8 cellular contexts compared by ENCODE assay signal in genomic region chr2:71277536-71278103, GRCh38. TPM values are rescaled to one million over a fixed set of nuclear protein-coding genes. Genes with fewer than 3 reads are reported as not detected.
DNase-seq lines count a peak whose midpoint lies in the region; ATAC-seq and TF ChIP-seq lines count a peak whose summit lies in the region.

No MANE protein-coding gene starts in this region.

- no peak overlapping the region for H2BK120ac ChIP-seq in mesendoderm (ENCODE audit: low read depth, low read length)

- no peak overlapping the region for H2BK15ac ChIP-seq in mesendoderm (replicated peaks; ENCODE audit: low read depth)

- H3K56ac ChIP-seq in mesendoderm (ENCODE audit: low read length), result peak overlapping the region; percentile 35

- no peak overlapping the region for H3K18ac ChIP-seq in mesendoderm (ENCODE audit: low read length)

- H4K5ac ChIP-seq in mesendoderm (ENCODE audit: low read length), result no peak overlapping the region

- H3K4me1 ChIP-seq in endocrine pancreas (ENCODE audit: control insufficient read depth, insufficient read depth, low read length), result no peaks in the 10 kb centered on the region
- H3K4me1 ChIP-seq in mesendoderm (ENCODE audit: control insufficient read depth, low read depth, low read length), result no peaks in the 10 kb centered on the region
- peaks cover 0 to 19% of the 10 kb centered on the region in 2 donors for H3K4me1 ChIP-seq in thoracic aorta (ENCODE audit: control insufficient read depth in 1 of 2, low read depth in 2 of 2)

- no peaks in the 10 kb centered on the region for H3K79me1 ChIP-seq in mesendoderm (ENCODE audit: low read length)

- WGBS in mesendoderm (ENCODE audit: extremely low coverage, insufficient coverage, low lambda C conversion rate), result no CpG with 5 or more reads among the region's 18 CpGs

- H3K9ac ChIP-seq in endocrine pancreas (ENCODE audit: control insufficient read depth, insufficient read depth, low read length), result no peak overlapping the region
- peak overlapping the region; percentile 35 for H3K9ac ChIP-seq in mesendoderm (ENCODE audit: low read length)

- H3K4me2 ChIP-seq in mesendoderm (ENCODE audit: low read length), result peak overlapping the region; percentile 76

- peak; percentile 27 for TF ChIP-seq CTCF in thoracic aorta (IDR thresholded peaks at IDR 0.05)

- ATAC-seq in thoracic aorta (ENCODE audit: insufficient number of reproducible peaks, low FRiP score, low read depth) (no peak), GM18868 (IDR thresholded peaks at IDR 0.05; ENCODE audit: unreplicated experiment) (no peak)

- H3K27me3 ChIP-seq in endocrine pancreas (ENCODE audit: control insufficient read depth, insufficient read depth, low read length) (peaks cover 5% of the 10 kb centered on the region), mesendoderm (ENCODE audit: insufficient read depth, low read length, poor library complexity) (no peaks in the 10 kb centered on the region), thoracic aorta (replicated peaks; ENCODE audit: insufficient read depth) (no peaks in the 10 kb centered on the region)

- peak; percentile 40 for DNase-seq in activated CD4-positive, alpha-beta T cell treated with anti-CD3 and anti-CD28 coated beads for 48 hours
- DNase-seq in activated CD4-positive, alpha-beta T cell treated with anti-CD3 and anti-CD28 coated beads for 1 hour, result no peak
- peak; percentile 15 for DNase-seq in NCI-H128 (lab: John Stamatoyannopoulos, UW; ENCODE audit: unreplicated experiment)
- DNase-seq in activated CD4-positive, alpha-beta T cell treated with anti-CD3 and anti-CD28 coated beads, Interleukin-2, amount 50 U/mL, for 1 hour, result peak; percentile 6
- peak; percentile 91 for DNase-seq in mesendoderm
- no peak for DNase-seq in thoracic aorta (ENCODE audit: low spot score)

- peak overlapping the region; percentile 10 for H3K4me3 ChIP-seq in endocrine pancreas (ENCODE audit: control insufficient read depth, insufficient read depth, low read length)
- H3K4me3 ChIP-seq in mesendoderm (ENCODE audit: low read length), result peak overlapping the region; percentile 4
- H3K4me3 ChIP-seq in thoracic aorta, result peak overlapping the region; percentile 81

- H3K27ac ChIP-seq in mesendoderm (ENCODE audit: low read depth, low read length) (no peak overlapping the region), thoracic aorta (no peak overlapping the region)

- H3K79me2 ChIP-seq in mesendoderm (ENCODE audit: control insufficient read depth, insufficient read depth, low read length), result no peaks in the 10 kb centered on the region

- H3K23ac ChIP-seq in mesendoderm (ENCODE audit: low read length), result no peak overlapping the region

- H3K36me3 ChIP-seq in endocrine pancreas (ENCODE audit: control insufficient read depth, insufficient read depth, low read length) (no peaks in the 10 kb centered on the region), mesendoderm (ENCODE audit: control insufficient read depth, insufficient read depth, low read length) (no peaks in the 10 kb centered on the region), thoracic aorta (no peaks in the 10 kb centered on the region)

- no peak overlapping the region for H2AK5ac ChIP-seq in mesendoderm (ENCODE audit: low read length)

- no peak overlapping the region for H3K4ac ChIP-seq in mesendoderm (ENCODE audit: low read depth, low read length)

- H3K9me3 ChIP-seq in endocrine pancreas (ENCODE audit: control insufficient read depth, low read length) (no peaks in the 10 kb centered on the region), thoracic aorta (no peaks in the 10 kb centered on the region)

- H2BK5ac ChIP-seq in mesendoderm (ENCODE audit: low read length), result no peak overlapping the region

- no peak overlapping the region for H4K8ac ChIP-seq in mesendoderm (ENCODE audit: low read depth, low read length)

RNA-seq across cellular contexts. Expression of gene PAIP2B, which starts 50.7 kb away (rescaled TPM):
- 4.5 TPM for polyA plus RNA-seq in mesendoderm (2013, experiment 1 of 2)
- 4.3 TPM for polyA plus RNA-seq in mesendoderm (2013, experiment 2 of 2)
- total RNA-seq in thoracic aorta, result 1 to 10 TPM; 3.3 to 4.7 TPM

RNA-seq across cellular contexts. Expression of gene ZNF638, which starts 54.0 kb away (rescaled TPM):
- 106 TPM for polyA plus RNA-seq in mesendoderm (2013, experiment 1 of 2)
- 104 TPM for polyA plus RNA-seq in mesendoderm (2013, experiment 2 of 2)
- total RNA-seq in thoracic aorta, result 100 to 1,000 TPM; 162 to 230 TPM

Comparison
In these comparisons a context has a peak if more than half of its experiments do, and no peak if none do; other contexts are left out.
1. DNase-seq: peak in activated CD4-positive, alpha-beta T cell treated with anti-CD3 and anti-CD28 coated beads for 48 hours (single experiment), NCI-H128 (single experiment), activated CD4-positive, alpha-beta T cell treated with anti-CD3 and anti-CD28 coated beads, Interleukin-2, amount 50 U/mL, for 1 hour (single experiment) and mesendoderm (single experiment); none in activated CD4-positive, alpha-beta T cell treated with anti-CD3 and anti-CD28 coated beads for 1 hour (single experiment) and thoracic aorta (single experiment).
2. H3K4me3 ChIP-seq: peak in every context shown above with its lines; median percentile 81 in thoracic aorta; 10 in endocrine pancreas; 4 in mesendoderm.